In the genomic region with DNA sequence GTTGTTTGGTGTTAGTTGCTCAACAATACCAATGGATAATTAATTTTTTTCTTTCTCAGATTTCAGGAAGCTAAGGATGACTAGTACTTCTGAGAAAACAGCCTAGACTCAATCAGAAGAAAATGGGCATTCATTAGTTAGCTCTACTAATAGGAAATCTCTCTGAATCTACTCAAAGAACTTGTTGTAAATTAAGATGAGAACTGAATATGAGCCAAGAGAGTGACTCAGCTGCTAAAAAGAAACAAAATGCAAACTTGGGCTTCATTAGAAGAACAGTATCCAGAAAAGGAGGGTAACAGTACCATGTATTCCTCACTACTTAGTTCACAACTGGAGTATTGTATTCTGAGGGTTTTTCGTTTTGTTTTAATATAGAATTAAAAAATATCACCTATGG, we compare ENCODE assay signal across 1 cellular context.
TF ChIP-seq lines count a peak whose summit lies in the region.

No MANE protein-coding gene starts in this region.

TF ChIP-seq in HEK293, 187 proteins besides CTCF, POLR2A, EP300 and RAD21:
- TF ChIP-seq ZNF701 (tag by site-specific recombination; IDR thresholded peaks at IDR 0.05) = no peak
- no peak for TF ChIP-seq OVOL3 (tag by site-specific recombination; IDR thresholded peaks at IDR 0.05)
- TF ChIP-seq REPIN1 (tag by site-specific recombination; IDR thresholded peaks at IDR 0.05; ENCODE audit: low read depth) = no peak
- TF ChIP-seq ZNF473 (tag by site-specific recombination; IDR thresholded peaks at IDR 0.05) = no peak
- peak; percentile 40; the same call in 1 of the 2 replicates for TF ChIP-seq ZBTB20 (tag by site-specific recombination; IDR thresholded peaks at IDR 0.05)
- TF ChIP-seq ZNF175 (tag by site-specific recombination; IDR thresholded peaks at IDR 0.05) = no peak
- TF ChIP-seq ZNF366 (tag by site-specific recombination; conservative IDR thresholded peaks at IDR 0.05) = no peak
- TF ChIP-seq GLI2 (tag by site-specific recombination; IDR thresholded peaks at IDR 0.05; ENCODE audit: borderline replicate concordance, low read depth) = no peak
- TF ChIP-seq ZNF571 (tag by site-specific recombination; IDR thresholded peaks at IDR 0.05) = no peak
- TF ChIP-seq, protein P1, sequence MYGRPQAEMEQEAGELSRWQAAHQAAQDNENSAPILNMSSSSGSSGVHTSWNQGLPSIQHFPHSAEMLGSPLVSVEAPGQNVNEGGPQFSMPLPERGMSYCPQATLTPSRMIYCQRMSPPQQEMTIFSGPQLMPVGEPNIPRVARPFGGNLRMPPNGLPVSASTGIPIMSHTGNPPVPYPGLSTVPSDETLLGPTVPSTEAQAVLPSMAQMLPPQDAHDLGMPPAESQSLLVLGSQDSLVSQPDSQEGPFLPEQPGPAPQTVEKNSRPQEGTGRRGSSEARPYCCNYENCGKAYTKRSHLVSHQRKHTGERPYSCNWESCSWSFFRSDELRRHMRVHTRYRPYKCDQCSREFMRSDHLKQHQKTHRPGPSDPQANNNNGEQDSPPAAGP (tag by site-specific recombination; IDR thresholded peaks at IDR 0.05) = no peak
- TF ChIP-seq ZNF600 (tag by site-specific recombination; IDR thresholded peaks at IDR 0.05) = no peak
- TF ChIP-seq ZSCAN16 (tag by site-specific recombination; IDR thresholded peaks at IDR 0.05) = no peak
- peak; percentile 95 for TF ChIP-seq ZBTB17 (tag by site-specific recombination; IDR thresholded peaks at IDR 0.05)
- no peak for TF ChIP-seq PRDM1 (tag by site-specific recombination; IDR thresholded peaks at IDR 0.05)
